ENCODE assay signal across 11 cellular contexts in genomic region chr17:3889613-3890012, GRCh38. TPM values are rescaled to one million over a fixed set of nuclear protein-coding genes. Genes with fewer than 3 reads are reported as not detected.
DNase-seq lines count a peak whose midpoint lies in the region; FAIRE-seq and TF ChIP-seq lines count a peak whose summit lies in the region.
"Had no signal": no experiment of that assay in that cellular context is flagged by ENCODE, and none has a peak within 500 bp of the region (broad histone marks: within the 10 kb centered on the region; RNA-seq: fewer than 3 reads in every experiment).

No MANE protein-coding gene starts in this region.

- no peak overlapping the region for H3K23ac ChIP-seq in H1 (ENCODE audit: insufficient read length)

- intact Hi-C loops in A673 (cut with micrococcal nuclease; ENCODE audit: unreplicated experiment) = no loop called here
- intact Hi-C loops in PC-9 (cut with micrococcal nuclease; ENCODE audit: unreplicated experiment) = loop anchor here (5.0 to 10.0 kb wide), 4 partner anchors 42 to 845 kb away; partner anchors contain the start of gene NCBP3

- H4K5ac ChIP-seq in H1 (ENCODE audit: insufficient read length, low read depth, low read length) = no peak overlapping the region

- H3K14ac ChIP-seq in H1 (ENCODE audit: insufficient read length) = no peak overlapping the region

- H4K91ac ChIP-seq in H1 (replicated peaks; ENCODE audit: insufficient read length, low read length) = no peak overlapping the region

- H3K9me3 ChIP-seq in A673 (ENCODE audit: low read depth, low read length, poor library complexity, severe bottlenecking) (no peaks in the 10 kb centered on the region), PC-9 (ENCODE audit: insufficient read depth, low read depth) (no peaks in the 10 kb centered on the region), H1 (ENCODE audit: insufficient read depth in 2 of 2, low read depth in 1 of 2, low read length in 1 of 2) (no peaks in the 10 kb centered on the region)

- H3K36me3 ChIP-seq in A673 (ENCODE audit: insufficient read depth, low read length, poor library complexity, severe bottlenecking) = peaks cover 7% of the 10 kb centered on the region
- H3K36me3 ChIP-seq in PC-9 (ENCODE audit: low read depth) = no peaks in the 10 kb centered on the region
- H3K36me3 ChIP-seq in H1 (ENCODE audit: control insufficient read depth in 2 of 4, insufficient read depth in 4 of 4, low read length in 3 of 4) = peaks cover 0 to 3% (median under 1%) of the 10 kb centered on the region in 4 experiments; a peak in 3 of 8 replicates
- H3K36me3 ChIP-seq in rectal smooth muscle tissue (ENCODE audit: control insufficient read depth, insufficient read depth, low read length) = peaks cover 6% of the 10 kb centered on the region

- H2BK5ac ChIP-seq in H1 (ENCODE audit: low read depth, low read length) = peak overlapping the region; percentile 52

- CTCF ChIA-PET in A673 (lab: Charles Lee) (interaction anchor here (0.9 kb wide), 1 partner anchor 152 kb away, joined by 4 read pairs; no protein-coding TSS in a partner anchor), PC-9 (lab: Charles Lee) (interaction anchor here (1.4 to 1.7 kb wide), 2 partner anchors 24 to 43 kb away, joined by 4 to 7 read pairs; partner anchors contain the start of gene NCBP3), H1 (lab: Charles Lee; ENCODE audit: partially characterized antibody) (interaction anchor here (0.5 to 3.6 kb wide), 8 partner anchors 9 to 128 kb away, joined by 3 to 16 read pairs (median 6); partner anchors contain the start of gene NCBP3)

- H4K20me1 ChIP-seq in PC-9 (ENCODE audit: insufficient read depth) (no peaks in the 10 kb centered on the region), H1 (replicated peaks in 1 of 2; ENCODE audit: control insufficient read depth in 1 of 2, insufficient read depth in 2 of 2, low read length in 2 of 2) (peaks cover 3 to 8% of the 10 kb centered on the region in 2 experiments)

- H3K4me1 ChIP-seq in A673 (ENCODE audit: insufficient read depth, low read length, poor library complexity, severe bottlenecking) (peaks cover 52% of the 10 kb centered on the region), PC-9 (replicated peaks; ENCODE audit: insufficient read depth) (peaks cover 77% of the 10 kb centered on the region), H1 (replicated peaks in 1 of 4; ENCODE audit: control insufficient read depth in 3 of 4, insufficient read depth in 4 of 4, low read length in 3 of 4) (peaks cover 6 to 34% (median 24%) of the 10 kb centered on the region in 4 experiments), rectal smooth muscle tissue (ENCODE audit: control insufficient read depth, insufficient read depth, low read length) (peaks cover 52% of the 10 kb centered on the region)

- H3K79me1 ChIP-seq in H1 (ENCODE audit: low read depth, low read length) = peaks cover 4% of the 10 kb centered on the region; the same call in 1 of the 2 replicates

- DNase-seq in A673 (ENCODE audit: low spot score) (no peak), PC-9 (no peak), H1 (ENCODE audit: low read depth in 1 of 2, low spot score in 2 of 2) (no peak), HPDE6-E6E7 (ENCODE audit: extremely low spot score) (no peak), SHP77 (lab: John Stamatoyannopoulos, UW) (no peak), cerebellar nuclear complex (lab: John Stamatoyannopoulos, UW) (no peak), A172 (ENCODE audit: low spot score) (no peak)
- DNase-seq: activated CD8-positive, alpha-beta T cell treated with anti-CD3 and anti-CD28 coated beads, Interleukin-2, amount 10 ng/mL, durations not matched to agents 7 days and 5 days; AML-193 had no signal

- no peak for TF ChIP-seq CTCF in A673 (conservative IDR thresholded peaks at IDR 0.05; ENCODE audit: low read depth, low read length)
- TF ChIP-seq CTCF in PC-9 (conservative IDR thresholded peaks at IDR 0.05) = no peak
- TF ChIP-seq CTCF in H1 (IDR thresholded peaks at IDR 0.05; ENCODE audit: control extremely low read depth in 1 of 3, insufficient read depth in 1 of 3, low read depth in 1 of 3, low read length in 3 of 3) = no peak

- H2BK20ac ChIP-seq in H1 (ENCODE audit: low read length) = no peak overlapping the region; the same call in 1 of the 2 replicates

- H3K27me3 ChIP-seq in A673 (replicated peaks; ENCODE audit: insufficient read depth, low read depth, low read length, poor library complexity) (no peaks in the 10 kb centered on the region), PC-9 (ENCODE audit: insufficient read depth, low read depth) (no peaks in the 10 kb centered on the region), H1 (replicated peaks in 1 of 4; ENCODE audit: control insufficient read depth in 3 of 4, extremely low read depth in 1 of 4, insufficient read depth in 3 of 4, low read length in 3 of 4) (peaks cover 0 to 5% (median 1%) of the 10 kb centered on the region in 4 experiments; a peak in 3 of 7 replicates), rectal smooth muscle tissue (ENCODE audit: control insufficient read depth, insufficient read depth, low read length) (no peaks in the 10 kb centered on the region)

- 91% methylated on average over 7 of the region's 9 CpGs; no CpG with 5 or more reads in 1 of the 2 experiments for WGBS in H1 (ENCODE audit: extremely low coverage in 1 of 2, insufficient coverage in 1 of 2, insufficient read length in 1 of 2, insufficient replicate concordance in 2 of 2, low coverage in 1 of 2, low lambda C conversion rate in 2 of 2, missing lambda C conversion rate in 1 of 2), 2 experiments

- H3K9me2 ChIP-seq in PC-9 (ENCODE audit: insufficient read depth) = no peaks in the 10 kb centered on the region

- no peak overlapping the region; the same call in 1 of the 2 replicates for H3K18ac ChIP-seq in H1 (ENCODE audit: extremely low read depth, low read length)

- H3K23me2 ChIP-seq in H1 (ENCODE audit: low read depth, low read length) = peaks cover 14% of the 10 kb centered on the region; the same call in 1 of the 2 replicates

- FAIRE-seq in H1 (lab: Jason Lieb, UNC) = no peak
- FAIRE-seq: urothelium cell line had no signal

- H3K4me2 ChIP-seq in PC-9 = peak overlapping the region; percentile 92
- no peak overlapping the region for H3K4me2 ChIP-seq in H1 (ENCODE audit: insufficient read depth in 1 of 2, low read depth in 2 of 2, low read length in 2 of 2)

- no peak overlapping the region for H3K56ac ChIP-seq in H1 (replicated peaks; ENCODE audit: insufficient read length, low read depth, low read length)

- no peak overlapping the region for H3K4ac ChIP-seq in H1 (replicated peaks; ENCODE audit: insufficient read length, low read depth, low read length)

- H2AK5ac ChIP-seq in H1 (ENCODE audit: low read depth, low read length) = peak overlapping the region; percentile 83; the same call in 1 of the 2 replicates

- TF ChIP-seq RAD21 in H1 (IDR thresholded peaks at IDR 0.05 in 1 of 2, conservative IDR thresholded peaks at IDR 0.05 in 1 of 2; ENCODE audit: low read depth in 2 of 2, low read length in 2 of 2) = no peak

- POLR2A ChIA-PET in A673 (lab: Charles Lee; ENCODE audit: low non-redundant PET) (no interaction called here), PC-9 (lab: Charles Lee; ENCODE audit: unreplicated experiment) (no interaction called here), H1 (lab: Charles Lee; ENCODE audit: partially characterized antibody) (interaction anchor here (0.6 to 1.2 kb wide), 4 partner anchors 11 to 82 kb away, joined by 3 to 5 read pairs (median 4); no protein-coding TSS in a partner anchor)

- no peak overlapping the region for H2BK120ac ChIP-seq in H1 (replicated peaks; ENCODE audit: low read depth, low read length)

- H4K8ac ChIP-seq in H1 (ENCODE audit: extremely low read depth, insufficient read depth, low read length) = no peak overlapping the region

- H3K9ac ChIP-seq in H1 (replicated peaks in 1 of 4; ENCODE audit: extremely low read depth in 1 of 4, low read depth in 3 of 4, low read length in 3 of 4) = no peak overlapping the region
- no peak overlapping the region for H3K9ac ChIP-seq in rectal smooth muscle tissue (ENCODE audit: low read length)

- H2BK12ac ChIP-seq in H1 (ENCODE audit: low read depth, low read length) = peak overlapping the region; percentile 97; the same call in 1 of the 2 replicates

- TF ChIP-seq EP300 in H1 (IDR thresholded peaks at IDR 0.05; ENCODE audit: borderline replicate concordance in 1 of 2, low read depth in 2 of 2, low read length in 2 of 2) = no peak

- BruUV-seq in A673 (replicated peaks; lab: Mats Ljungman, UMichigan) = no TSS peak
- no TSS peak for BruUV-seq in PC-9 (replicated peaks; lab: Mats Ljungman, UMichigan)

- H2BK15ac ChIP-seq in H1 (ENCODE audit: low read length) = peak overlapping the region; percentile 99; the same call in 1 of the 2 replicates

- H2AFZ ChIP-seq in PC-9 = no peak overlapping the region
- no peak overlapping the region for H2AFZ ChIP-seq in H1 (ENCODE audit: low read length)

- peaks cover 58% of the 10 kb centered on the region for H3F3A ChIP-seq in PC-9 (ENCODE audit: insufficient read depth, low read depth)

- no peak for TF ChIP-seq POLR2A in H1 (IDR thresholded peaks at IDR 0.05; ENCODE audit: control extremely low read depth in 1 of 2, low read depth in 2 of 2, low read length in 2 of 2)

- peak overlapping the region; percentile 67 for H3K27ac ChIP-seq in A673 (ENCODE audit: low read depth, low read length, poor library complexity, severe bottlenecking)
- peak overlapping the region; percentile 26; the same call in 1 of the 2 replicates for H3K27ac ChIP-seq in PC-9
- H3K27ac ChIP-seq in H1 (ENCODE audit: low read depth, low read length) = no peak overlapping the region
- peak overlapping the region; percentile 93 for H3K27ac ChIP-seq in rectal smooth muscle tissue (ENCODE audit: low read depth, low read length)

- H3K4me3 ChIP-seq in A673 (ENCODE audit: low read depth, low read length, poor library complexity, severe bottlenecking) = no peak overlapping the region
- H3K4me3 ChIP-seq in PC-9 = no peak overlapping the region
- H3K4me3 ChIP-seq in H1 (ENCODE audit: extremely low read depth in 1 of 4, insufficient read depth in 2 of 4, low read depth in 3 of 4, low read length in 4 of 4) = no peak overlapping the region
- no peak overlapping the region for H3K4me3 ChIP-seq in rectal smooth muscle tissue (ENCODE audit: low read length)

- H3K79me2 ChIP-seq in PC-9 (ENCODE audit: low read depth) = peaks cover 24% of the 10 kb centered on the region
- H3K79me2 ChIP-seq in H1 (ENCODE audit: control insufficient read depth in 1 of 2, insufficient read depth in 2 of 2, low read length in 2 of 2) = no peaks in the 10 kb centered on the region; a peak in 1 of 4 replicates

RNA-seq across cellular contexts. Expression of gene CAMKK1, which starts 3.2 kb away (rescaled TPM):
- 6.1 and 8.3 TPM in 2 replicates for total RNA-seq in A673 (2021)
- 16.3 and 19.5 TPM in 2 replicates for total RNA-seq in PC-9 (2021)
- total RNA-seq in H1 (2021; fragmentation: NEBNext Ultra II Directional; extraction: Animal tissue kit (Norgen Biotek cat#: 25700)) = 7.6 and 8.5 TPM in 2 replicates
- 7.1 and 10.4 TPM in 2 replicates for polyA plus RNA-seq in H1 (2011; rRNA removed)
- 10.4 TPM for polyA plus RNA-seq in H1 (2011; cell fraction: cytosol; rRNA removed)
- polyA plus RNA-seq in H1 (2011; cell fraction: nucleus; rRNA removed) = 19.7 TPM
- 7.4 to 9.0 TPM (median 8.4 TPM) in 4 replicates for polyA plus RNA-seq in H1 (2012, experiment 1 of 2)
- polyA plus RNA-seq in H1 (2012, experiment 2 of 2) = 5.3 TPM
- 5.0 TPM for polyA plus RNA-seq in H1 (2013, experiment 1 of 2)
- 4.8 TPM for polyA plus RNA-seq in H1 (2013, experiment 2 of 2)
- 7.3 and 9.5 TPM in 2 replicates for polyA minus RNA-seq in H1 (2011; rRNA and poly(A)+ RNA removed)
- polyA minus RNA-seq in H1 (2011; cell fraction: cytosol; rRNA and poly(A)+ RNA removed) = 5.0 TPM
- 7.9 TPM for polyA minus RNA-seq in H1 (2011; cell fraction: nucleus; rRNA and poly(A)+ RNA removed)
- total RNA-seq in A172 (2014; rRNA removed; shearing (Covaris generic)) = 11.2 and 12.9 TPM in 2 replicates

RNA-seq across cellular contexts. Expression of gene P2RX1, which starts 26.7 kb away (rescaled TPM):
- total RNA-seq in A673 (2021) (0.24 and 0.39 TPM in 2 replicates), PC-9 (2021) (not detected in 2 replicates)
- 0.19 and 0.45 TPM in 2 replicates for total RNA-seq in H1 (2021; fragmentation: NEBNext Ultra II Directional; extraction: Animal tissue kit (Norgen Biotek cat#: 25700))
- polyA plus RNA-seq in H1 (2011; rRNA removed) = 1.1 and 1.6 TPM in 2 replicates
- 1.2 TPM for polyA plus RNA-seq in H1 (2011; cell fraction: cytosol; rRNA removed)
- 4.8 TPM for polyA plus RNA-seq in H1 (2011; cell fraction: nucleus; rRNA removed)
- polyA plus RNA-seq in H1 (2012, experiment 1 of 2) = 0.48 to 1.1 TPM (median 0.83 TPM) in 4 replicates
- polyA plus RNA-seq in H1 (2012, experiment 2 of 2) = 0.29 TPM
- 0.83 TPM for polyA plus RNA-seq in H1 (2013, experiment 1 of 2)
- polyA plus RNA-seq in H1 (2013, experiment 2 of 2) = 0.64 TPM
- polyA minus RNA-seq in H1 (2011; rRNA and poly(A)+ RNA removed) = 0.51 and 1.0 TPM in 2 replicates
- 0.66 TPM for polyA minus RNA-seq in H1 (2011; cell fraction: cytosol; rRNA and poly(A)+ RNA removed)
- polyA minus RNA-seq in H1 (2011; cell fraction: nucleus; rRNA and poly(A)+ RNA removed) = 1.1 TPM
- total RNA-seq in A172 (2014; rRNA removed; shearing (Covaris generic)) = 0.67 and 1.2 TPM in 2 replicates

RNA-seq across cellular contexts. Expression of gene NCBP3, which starts 43.6 kb away (rescaled TPM):
- total RNA-seq in A673 (2021) (59.9 and 68.0 TPM in 2 replicates), PC-9 (2021) (48.2 and 58.5 TPM in 2 replicates)
- total RNA-seq in H1 (2021; fragmentation: NEBNext Ultra II Directional; extraction: Animal tissue kit (Norgen Biotek cat#: 25700)) = 46.1 and 47.9 TPM in 2 replicates
- 16.5 and 19.6 TPM in 2 replicates for polyA plus RNA-seq in H1 (2011; rRNA removed)
- polyA plus RNA-seq in H1 (2011; cell fraction: cytosol; rRNA removed) = 32.0 TPM
- polyA plus RNA-seq in H1 (2011; cell fraction: nucleus; rRNA removed) = 22.5 TPM
- polyA plus RNA-seq in H1 (2012, experiment 1 of 2) = 30.6 to 59.0 TPM (median 33.4 TPM) in 4 replicates
- 4.8 TPM for polyA plus RNA-seq in H1 (2012, experiment 2 of 2)
- polyA plus RNA-seq in H1 (2013, experiment 1 of 2) = 35.0 TPM
- polyA plus RNA-seq in H1 (2013, experiment 2 of 2) = 30.6 TPM
- 17.6 and 18.9 TPM in 2 replicates for polyA minus RNA-seq in H1 (2011; rRNA and poly(A)+ RNA removed)
- 8.6 TPM for polyA minus RNA-seq in H1 (2011; cell fraction: cytosol; rRNA and poly(A)+ RNA removed)
- 30.1 TPM for polyA minus RNA-seq in H1 (2011; cell fraction: nucleus; rRNA and poly(A)+ RNA removed)
- 22.1 and 28.1 TPM in 2 replicates for total RNA-seq in A172 (2014; rRNA removed; shearing (Covaris generic))
